Comparison of ENCODE assay signal across 1 cellular context in the genomic region with DNA sequence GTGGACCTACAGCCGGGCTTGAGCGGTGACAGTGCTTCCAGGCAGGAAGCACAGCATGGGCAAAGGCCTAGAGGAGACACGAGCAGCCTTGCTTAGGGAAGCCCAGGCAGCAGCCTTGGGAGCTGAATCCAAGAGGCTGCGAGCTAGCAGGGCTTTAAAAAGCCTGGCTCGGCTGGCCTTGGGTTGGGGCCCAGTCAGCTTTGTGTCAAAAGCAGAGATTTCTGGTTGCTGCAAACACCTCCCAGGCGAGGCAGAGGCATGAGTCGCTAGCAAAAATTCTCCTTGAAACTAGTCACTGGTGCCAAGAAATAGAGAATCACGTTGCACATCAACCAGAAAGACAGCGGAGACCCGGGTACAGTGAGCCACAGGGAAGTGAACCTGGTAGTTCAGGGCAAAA.
TF ChIP-seq lines count a peak whose summit lies in the region.

No MANE protein-coding gene starts in this region.

TF ChIP-seq in A549, 52 proteins besides CTCF, POLR2A, EP300 and RAD21 (continued from another document):
- TF ChIP-seq, protein P1, sequence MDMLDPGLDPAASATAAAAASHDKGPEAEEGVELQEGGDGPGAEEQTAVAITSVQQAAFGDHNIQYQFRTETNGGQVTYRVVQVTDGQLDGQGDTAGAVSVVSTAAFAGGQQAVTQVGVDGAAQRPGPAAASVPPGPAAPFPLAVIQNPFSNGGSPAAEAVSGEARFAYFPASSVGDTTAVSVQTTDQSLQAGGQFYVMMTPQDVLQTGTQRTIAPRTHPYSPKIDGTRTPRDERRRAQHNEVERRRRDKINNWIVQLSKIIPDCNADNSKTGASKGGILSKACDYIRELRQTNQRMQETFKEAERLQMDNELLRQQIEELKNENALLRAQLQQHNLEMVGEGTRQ (IDR thresholded peaks at IDR 0.05) = no peak
- no peak for TF ChIP-seq NFE2L2 (conservative IDR thresholded peaks at IDR 0.05; ENCODE audit: low read length)
